1 cellular context compared by ENCODE assay signal in genomic region chr4:111977419-111977965, GRCh38.
TF ChIP-seq lines count a peak whose summit lies in the region.

No MANE protein-coding gene starts in this region.

TF ChIP-seq in HCT116, 20 proteins besides CTCF, POLR2A, EP300 and RAD21 (continued from another document):
- no peak for TF ChIP-seq REST (IDR thresholded peaks at IDR 0.05; ENCODE audit: low read depth)
- no peak for TF ChIP-seq FOSL1 (IDR thresholded peaks at IDR 0.05; ENCODE audit: low read depth)
- no peak for TF ChIP-seq MAX (IDR thresholded peaks at IDR 0.05)
- TF ChIP-seq YY1 (IDR thresholded peaks at IDR 0.05; ENCODE audit: extremely low read depth, insufficient replicate concordance, low read depth, low read length): no peak
- no peak for TF ChIP-seq TCF7L2 (IDR thresholded peaks at IDR 0.05; ENCODE audit: borderline replicate concordance, extremely low read depth, insufficient read depth, insufficient read length)
- TF ChIP-seq ZFX (IDR thresholded peaks at IDR 0.05): no peak
